ENCODE assay signal across 8 cellular contexts in the genomic region with DNA sequence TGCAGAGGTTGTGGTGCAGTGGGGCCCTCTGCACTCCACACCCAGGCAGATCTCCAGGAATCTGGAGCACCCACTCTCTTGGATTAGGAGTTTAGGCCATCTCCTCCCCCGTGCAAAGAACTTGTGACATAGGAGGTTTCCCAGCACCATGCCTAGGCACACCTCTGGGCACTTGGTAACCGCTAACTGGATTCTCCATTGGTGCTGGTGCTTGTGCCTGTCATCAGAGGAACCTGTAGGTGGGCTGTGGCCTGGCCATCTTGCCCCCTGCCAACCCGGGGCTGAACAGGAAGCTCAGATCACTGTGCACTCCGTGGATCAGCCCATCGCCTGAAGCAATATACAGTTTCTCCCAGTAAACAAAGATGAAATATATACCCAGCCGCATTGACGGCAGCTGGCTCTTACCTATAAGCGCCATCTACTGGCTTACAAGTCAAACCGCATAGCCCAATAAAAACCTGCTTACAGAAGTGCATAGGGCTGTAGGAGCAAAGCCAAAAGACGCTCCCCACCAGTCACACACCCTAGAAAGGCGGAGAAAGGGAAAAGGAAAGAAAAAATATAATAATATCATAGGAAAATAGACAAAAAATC. TPM values are rescaled to one million over a fixed set of nuclear protein-coding genes. Genes with fewer than 3 reads are reported as not detected.
DNase-seq lines count a peak whose midpoint lies in the region; ATAC-seq, FAIRE-seq and TF ChIP-seq lines count a peak whose summit lies in the region.

No MANE protein-coding gene starts in this region.

- no peaks in the 10 kb centered on the region for H3K9me3 Mint-ChIP-seq in activated naive CD8-positive, alpha-beta T cell treated with anti-CD3 and anti-CD28 coated beads, Interleukin-2, amount 10 ng/mL, durations not matched to agents 7 days and 5 days
- peaks cover 5% of the 10 kb centered on the region for H3K9me3 Mint-ChIP-seq in activated naive CD8-positive, alpha-beta T cell treated with anti-CD3 and anti-CD28 coated beads for 36 hours
- peaks cover 0 to 5% of the 10 kb centered on the region in 2 donors for H3K9me3 Mint-ChIP-seq in stimulated activated naive B cell treated with anti-CD40 and anti-IgM and Interleukin-4, amounts not matched to agents 10 μg/mL and 1 μg/mL and 100 μg/mL, for 72 hours

- H3K4me3 ChIP-seq in epithelial cell of proximal tubule (ENCODE audit: low read depth, low read length) (no peak overlapping the region), Peyer's patch (no peak overlapping the region)

- no peak for TF ChIP-seq POLR2A in Peyer's patch (IDR thresholded peaks at IDR 0.05)

- peak; percentile 48 for TF ChIP-seq CTCF in epithelial cell of proximal tubule (conservative IDR thresholded peaks at IDR 0.05; ENCODE audit: low read depth, low read length)
- peak in 3 of 6 experiments; percentile 31 to 35 (median 31) for TF ChIP-seq CTCF in Peyer's patch (IDR thresholded peaks at IDR 0.05)

- DNase-seq in activated naive CD8-positive, alpha-beta T cell treated with anti-CD3 and anti-CD28 coated beads, Interleukin-2, amount 10 ng/mL, durations not matched to agents 7 days and 5 days: no peak
- DNase-seq in activated naive CD8-positive, alpha-beta T cell treated with anti-CD3 and anti-CD28 coated beads for 36 hours: no peak
- DNase-seq in HuH-7 (ENCODE audit: low spot score) (peak; percentile 30), RCC 7860 (ENCODE audit: low spot score) (peak; percentile 18), epithelial cell of proximal tubule (ENCODE audit: low read depth) (no peak), Peyer's patch (no peak)
- DNase-seq in stimulated activated naive B cell treated with anti-CD40 and anti-IgM and Interleukin-4, amounts not matched to agents 10 μg/mL and 1 μg/mL and 100 μg/mL, for 72 hours: no peak

- H3K4me1 ChIP-seq in Peyer's patch: no peaks in the 10 kb centered on the region

- peak; percentile 61 for ATAC-seq in activated naive CD8-positive, alpha-beta T cell treated with anti-CD3 and anti-CD28 coated beads, Interleukin-2, amount 10 ng/mL, durations not matched to agents 7 days and 5 days (ENCODE audit: low read depth)
- peak; percentile 78 for ATAC-seq in GM21515 (IDR thresholded peaks at IDR 0.05; ENCODE audit: unreplicated experiment)
- peak; percentile 58 to 73 for ATAC-seq in stimulated activated naive B cell treated with anti-CD40 and anti-IgM and Interleukin-4, amounts not matched to agents 10 μg/mL and 1 μg/mL and 100 μg/mL, for 72 hours (replicated peaks)

- no peaks in the 10 kb centered on the region for H3K27me3 ChIP-seq in Peyer's patch

- H3K4me1 Mint-ChIP-seq in activated naive CD8-positive, alpha-beta T cell treated with anti-CD3 and anti-CD28 coated beads, Interleukin-2, amount 10 ng/mL, durations not matched to agents 7 days and 5 days: no peaks in the 10 kb centered on the region
- no peaks in the 10 kb centered on the region for H3K4me1 Mint-ChIP-seq in activated naive CD8-positive, alpha-beta T cell treated with anti-CD3 and anti-CD28 coated beads for 36 hours
- H3K4me1 Mint-ChIP-seq in stimulated activated naive B cell treated with anti-CD40 and anti-IgM and Interleukin-4, amounts not matched to agents 10 μg/mL and 1 μg/mL and 100 μg/mL, for 72 hours: no peaks in the 10 kb centered on the region

- H3K27ac ChIP-seq in Peyer's patch: no peak overlapping the region

- POLR2A ChIA-PET in activated naive CD8-positive, alpha-beta T cell treated with anti-CD3 and anti-CD28 coated beads, Interleukin-2, amount 10 ng/mL, durations not matched to agents 7 days and 5 days (lab: Charles Lee): no interaction called here

- no peaks in the 10 kb centered on the region for H3K36me3 ChIP-seq in Peyer's patch

- H3K9me3 ChIP-seq in Peyer's patch: no peaks in the 10 kb centered on the region

- H3K4me3 Mint-ChIP-seq in activated naive CD8-positive, alpha-beta T cell treated with anti-CD3 and anti-CD28 coated beads, Interleukin-2, amount 10 ng/mL, durations not matched to agents 7 days and 5 days: no peak overlapping the region
- H3K4me3 Mint-ChIP-seq in activated naive CD8-positive, alpha-beta T cell treated with anti-CD3 and anti-CD28 coated beads for 36 hours: no peak overlapping the region
- H3K4me3 Mint-ChIP-seq in stimulated activated naive B cell treated with anti-CD40 and anti-IgM and Interleukin-4, amounts not matched to agents 10 μg/mL and 1 μg/mL and 100 μg/mL, for 72 hours: no peak overlapping the region

- H3K27me3 Mint-ChIP-seq in activated naive CD8-positive, alpha-beta T cell treated with anti-CD3 and anti-CD28 coated beads, Interleukin-2, amount 10 ng/mL, durations not matched to agents 7 days and 5 days: peaks cover 5% of the 10 kb centered on the region
- no peaks in the 10 kb centered on the region for H3K27me3 Mint-ChIP-seq in activated naive CD8-positive, alpha-beta T cell treated with anti-CD3 and anti-CD28 coated beads for 36 hours
- peaks cover 6 to 19% of the 10 kb centered on the region in 2 donors for H3K27me3 Mint-ChIP-seq in stimulated activated naive B cell treated with anti-CD40 and anti-IgM and Interleukin-4, amounts not matched to agents 10 μg/mL and 1 μg/mL and 100 μg/mL, for 72 hours

- no peak overlapping the region for H3K27ac Mint-ChIP-seq in activated naive CD8-positive, alpha-beta T cell treated with anti-CD3 and anti-CD28 coated beads, Interleukin-2, amount 10 ng/mL, durations not matched to agents 7 days and 5 days
- no peak overlapping the region for H3K27ac Mint-ChIP-seq in activated naive CD8-positive, alpha-beta T cell treated with anti-CD3 and anti-CD28 coated beads for 36 hours
- H3K27ac Mint-ChIP-seq in stimulated activated naive B cell treated with anti-CD40 and anti-IgM and Interleukin-4, amounts not matched to agents 10 μg/mL and 1 μg/mL and 100 μg/mL, for 72 hours: no peak overlapping the region

- FAIRE-seq in RCC 7860 (lab: Jason Lieb, UNC): no peak

- no peaks in the 10 kb centered on the region for H3K36me3 Mint-ChIP-seq in activated naive CD8-positive, alpha-beta T cell treated with anti-CD3 and anti-CD28 coated beads, Interleukin-2, amount 10 ng/mL, durations not matched to agents 7 days and 5 days
- H3K36me3 Mint-ChIP-seq in activated naive CD8-positive, alpha-beta T cell treated with anti-CD3 and anti-CD28 coated beads for 36 hours: no peaks in the 10 kb centered on the region
- H3K36me3 Mint-ChIP-seq in stimulated activated naive B cell treated with anti-CD40 and anti-IgM and Interleukin-4, amounts not matched to agents 10 μg/mL and 1 μg/mL and 100 μg/mL, for 72 hours: peaks cover 0 to 4% of the 10 kb centered on the region in 2 donors

RNA-seq across cellular contexts. Expression of a gene that starts 19.1 kb away (rescaled TPM):
- total RNA-seq in activated naive CD8-positive, alpha-beta T cell treated with anti-CD3 and anti-CD28 coated beads, Interleukin-2, amount 10 ng/mL, durations not matched to agents 7 days and 5 days: not detected
- total RNA-seq in activated naive CD8-positive, alpha-beta T cell treated with anti-CD3 and anti-CD28 coated beads for 36 hours: not detected
- total RNA-seq in epithelial cell of proximal tubule: not detected in 2 replicates
- not detected for total RNA-seq in Peyer's patch

RNA-seq across cellular contexts. Expression of a gene that starts 43.5 kb away (rescaled TPM):
- total RNA-seq in activated naive CD8-positive, alpha-beta T cell treated with anti-CD3 and anti-CD28 coated beads, Interleukin-2, amount 10 ng/mL, durations not matched to agents 7 days and 5 days: 1 to 10 TPM; 8.3 to 8.8 TPM
- 1 to 10 TPM in 1 of 2 experiments, under 1 TPM in 1; 0.56 to 1.0 TPM for total RNA-seq in activated naive CD8-positive, alpha-beta T cell treated with anti-CD3 and anti-CD28 coated beads for 36 hours
- total RNA-seq in epithelial cell of proximal tubule (0.36 and 1.8 TPM in 2 replicates), Peyer's patch (under 1 TPM in 2 of 4 donors, not detected in 2; 0.38 to 0.53 TPM)

Comparison
In these comparisons a context has a peak if more than half of its experiments do, and no peak if none do; other contexts are left out.
1. DNase-seq: peak in HuH-7 (single experiment) and RCC 7860 (single experiment); none in activated naive CD8-positive, alpha-beta T cell treated with anti-CD3 and anti-CD28 coated beads, Interleukin-2, amount 10 ng/mL, durations not matched to agents 7 days and 5 days (single experiment), activated naive CD8-positive, alpha-beta T cell treated with anti-CD3 and anti-CD28 coated beads for 36 hours (single experiment), epithelial cell of proximal tubule (single experiment), stimulated activated naive B cell treated with anti-CD40 and anti-IgM and Interleukin-4, amounts not matched to agents 10 μg/mL and 1 μg/mL and 100 μg/mL, for 72 hours (single experiment) and Peyer's patch (0 of 3).
2. Peak in every context shown above with its lines, with median percentiles within 50 percentile points of each other: ATAC-seq.